12 cellular contexts compared by ENCODE assay signal in the genomic region with DNA sequence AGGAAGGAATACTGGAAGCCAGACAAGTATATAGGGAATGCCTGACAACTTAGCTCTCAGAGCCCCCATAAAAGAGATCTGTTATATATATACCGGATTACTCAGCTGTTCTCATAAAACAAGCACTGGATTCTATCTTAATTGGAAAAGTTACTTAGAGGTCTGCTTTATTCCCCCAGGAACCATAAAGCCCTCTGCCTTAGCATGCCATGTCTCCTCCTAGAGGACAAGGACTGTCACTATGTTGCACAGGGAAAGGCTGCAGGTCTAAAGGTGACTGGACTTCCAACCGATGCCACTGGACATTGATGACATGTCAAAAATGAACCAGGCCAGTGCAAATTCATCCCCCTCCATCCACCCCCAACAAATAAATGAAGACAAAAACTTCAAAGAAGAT. TPM values are rescaled to one million over a fixed set of nuclear protein-coding genes. Genes with fewer than 3 reads are reported as not detected.
DNase-seq lines count a peak whose midpoint lies in the region; ATAC-seq and TF ChIP-seq lines count a peak whose summit lies in the region.
"Had no signal": no experiment of that assay in that cellular context is flagged by ENCODE, and none has a peak within 500 bp of the region (broad histone marks: within the 10 kb centered on the region; RNA-seq: fewer than 3 reads in every experiment).

No MANE protein-coding gene starts in this region.

- no peak overlapping the region for H3K4me3 ChIP-seq in upper lobe of left lung

- no peak for TF ChIP-seq POLR2A in upper lobe of left lung (IDR thresholded peaks at IDR 0.05)

- ATAC-seq in left ventricle myocardium superior, result peak; percentile 30
- no peak for ATAC-seq in Right ventricle myocardium inferior
- ATAC-seq in upper lobe of left lung (ENCODE audit: low FRiP score in 2 of 2), result no peak
- no peak for ATAC-seq in HG02840 (IDR thresholded peaks at IDR 0.05; ENCODE audit: low FRiP score, unreplicated experiment)

- peaks cover 0 to 13% (median 4%) of the 10 kb centered on the region in 4 donors for H3K36me3 ChIP-seq in upper lobe of left lung

- H3K9me3 ChIP-seq in upper lobe of left lung, result no peaks in the 10 kb centered on the region

- TF ChIP-seq CTCF in upper lobe of left lung (IDR thresholded peaks at IDR 0.05), result no peak

- no peak for TF ChIP-seq EP300 in upper lobe of left lung (IDR thresholded peaks at IDR 0.05)

- H3K27me3 ChIP-seq in upper lobe of left lung, result no peaks in the 10 kb centered on the region

- DNase-seq in left ventricle myocardium superior (no peak), Right ventricle myocardium inferior (ENCODE audit: missing footprints) (no peak), NCI-H524 treated with DMSO at 0.1 percent for 48 hours (lab: John Stamatoyannopoulos, UW) (peak; percentile 5), fibroblast of peridontal ligament (ENCODE audit: extremely low read depth) (peak; percentile 38), upper lobe of left lung (no peak), DMS79 (lab: John Stamatoyannopoulos, UW) (no peak), NCI-H748 (lab: John Stamatoyannopoulos, UW; ENCODE audit: unreplicated experiment) (no peak)
- DNase-seq: activated CD4-positive, alpha-beta T cell treated with anti-CD3 and anti-CD28 coated beads, Interleukin-2, amount 50 U/mL, for 1 hour; CD4-positive, CD25-positive, alpha-beta regulatory T cell; kidney glomerular epithelial cell; NCI-H1092 treated with DMSO at 0.1 percent for 48 hours had no signal

- 81 to 92% methylated on average over 2 of the region's 2 CpGs for WGBS in upper lobe of left lung, 2 donors

- H3K27ac ChIP-seq in upper lobe of left lung, result no peak overlapping the region

- peaks cover 12 to 22% (median 14%) of the 10 kb centered on the region in 4 donors for H3K4me1 ChIP-seq in upper lobe of left lung

- intact Hi-C loops in left ventricle myocardium superior (cut with micrococcal nuclease), result no loop called here
- intact Hi-C loops in Right ventricle myocardium inferior (cut with DNase I), result no loop called here

RNA-seq across cellular contexts. Expression of gene EXOC2, which starts 6.4 kb away (rescaled TPM):
- total RNA-seq in left ventricle myocardium superior, result 12.7 TPM
- total RNA-seq in Right ventricle myocardium inferior, result 13.3 TPM
- 10 to 100 TPM; 16.5 to 31.4 (median 24.4) TPM for total RNA-seq in upper lobe of left lung

RNA-seq across cellular contexts. Expression of gene HUS1B, which starts 29.6 kb away (rescaled TPM):
- not detected for total RNA-seq in left ventricle myocardium superior
- not detected for total RNA-seq in Right ventricle myocardium inferior
- total RNA-seq in upper lobe of left lung, result 10 to 100 TPM in 1 of 6 donors, 1 to 10 TPM in 3, under 1 TPM in 2; 0.83 to 14.7 (median 2.5) TPM

Comparison
In these comparisons a context has a peak if more than half of its experiments do, and no peak if none do; other contexts are left out.
1. DNase-seq: peak in NCI-H524 treated with DMSO at 0.1 percent for 48 hours (single experiment) and fibroblast of peridontal ligament (single experiment); none in left ventricle myocardium superior (single experiment), Right ventricle myocardium inferior (single experiment), upper lobe of left lung (0 of 2), DMS79 (single experiment) and NCI-H748 (single experiment).